Comparison of ENCODE assay signal across 15 cellular contexts in the genomic region with DNA sequence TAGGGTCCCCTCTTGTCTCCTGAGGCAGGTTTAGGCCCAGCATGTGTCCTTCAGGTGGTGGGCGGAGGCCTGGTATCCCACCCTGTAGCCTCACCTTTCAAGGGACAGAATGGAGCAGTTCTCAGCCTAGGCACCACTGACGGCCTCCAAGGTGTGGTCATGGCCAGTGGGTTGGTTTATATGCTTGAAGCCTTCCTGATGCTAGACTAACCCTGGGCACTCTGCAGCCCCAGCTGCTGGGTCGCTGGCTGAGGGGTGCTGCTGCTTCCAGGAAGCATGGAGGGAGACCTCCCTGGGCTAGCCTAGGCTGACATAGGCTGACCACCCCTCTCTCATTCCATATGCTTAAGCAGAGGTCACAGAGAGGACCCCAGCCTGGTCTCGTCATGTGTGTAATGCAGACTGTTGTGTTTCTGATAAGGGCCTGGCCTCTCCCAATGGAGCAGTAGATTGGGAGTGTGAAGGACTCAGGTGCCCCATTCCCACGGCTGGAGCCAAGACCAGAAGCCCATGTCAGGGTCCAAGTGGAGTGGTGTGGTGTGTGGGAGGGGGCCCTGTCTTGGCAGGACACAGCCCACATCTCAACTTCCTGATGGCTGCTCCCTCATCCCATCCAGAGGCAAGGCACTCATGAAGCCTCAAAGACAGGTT.
"Had no signal": no experiment of that assay in that cellular context is flagged by ENCODE, and none has a peak within 500 bp of the region (broad histone marks: within the 10 kb centered on the region; RNA-seq: fewer than 3 reads in every experiment).

No MANE protein-coding gene starts in this region.

- H3K36me3 Mint-ChIP-seq: neural progenitor cell had no signal

- H3K27ac ChIP-seq: hepatocyte, neural progenitor cell, thoracic aorta had no signal

- H3K4me3 Mint-ChIP-seq: naive thymus-derived CD8-positive, alpha-beta T cell; neural progenitor cell; stimulated activated naive B cell treated with anti-CD40 and anti-IgM and Interleukin-4, amounts not matched to agents 10 μg/mL and 1 μg/mL and 100 μg/mL, for 72 hours; stimulated activated naive CD8-positive, alpha-beta T cell treated with anti-CD3 and anti-CD28 coated beads, Interleukin-15, amount 100 ng/mL, for 72 hours had no signal

- H3K4me3 ChIP-seq: hepatocyte, mucosa of descending colon, neural progenitor cell, smooth muscle cell, thoracic aorta had no signal

- ATAC-seq: mucosa of descending colon; naive thymus-derived CD8-positive, alpha-beta T cell; stimulated activated naive B cell treated with anti-CD40 and anti-IgM and Interleukin-4, amounts not matched to agents 10 μg/mL and 1 μg/mL and 100 μg/mL, for 72 hours; stimulated activated naive CD8-positive, alpha-beta T cell treated with anti-CD3 and anti-CD28 coated beads, Interleukin-15, amount 100 ng/mL, for 72 hours had no signal

- H3K36me3 ChIP-seq: neural progenitor cell, thoracic aorta had no signal

- H3K27me3 ChIP-seq: hepatocyte, neural progenitor cell had no signal

- H3K4me1 Mint-ChIP-seq: naive thymus-derived CD8-positive, alpha-beta T cell; neural progenitor cell; stimulated activated naive B cell treated with anti-CD40 and anti-IgM and Interleukin-4, amounts not matched to agents 10 μg/mL and 1 μg/mL and 100 μg/mL, for 72 hours; stimulated activated naive CD8-positive, alpha-beta T cell treated with anti-CD3 and anti-CD28 coated beads, Interleukin-15, amount 100 ng/mL, for 72 hours had no signal

- DNase-seq: dermis blood vessel endothelial cell; foreskin melanocyte; head of caudate nucleus; kidney glomerular epithelial cell; mucosa of descending colon; right cardiac atrium; stimulated activated CD4-positive, alpha-beta T cell treated with anti-CD3 and anti-CD28 coated beads, Interleukin-4, amount 100 ng/mL, for 24 hours; stimulated activated naive B cell treated with anti-CD40 and anti-IgM and Interleukin-4, amounts not matched to agents 10 μg/mL and 1 μg/mL and 100 μg/mL, for 72 hours; stimulated activated naive CD8-positive, alpha-beta T cell treated with anti-CD3 and anti-CD28 coated beads, Interleukin-15, amount 100 ng/mL, for 72 hours; trophoblast cell had no signal

- H3K4me1 ChIP-seq: neural progenitor cell had no signal

- H3K27me3 Mint-ChIP-seq: stimulated activated naive B cell treated with anti-CD40 and anti-IgM and Interleukin-4, amounts not matched to agents 10 μg/mL and 1 μg/mL and 100 μg/mL, for 72 hours; stimulated activated naive CD8-positive, alpha-beta T cell treated with anti-CD3 and anti-CD28 coated beads, Interleukin-15, amount 100 ng/mL, for 72 hours had no signal

- H3K27ac Mint-ChIP-seq: naive thymus-derived CD8-positive, alpha-beta T cell; neural progenitor cell; stimulated activated naive B cell treated with anti-CD40 and anti-IgM and Interleukin-4, amounts not matched to agents 10 μg/mL and 1 μg/mL and 100 μg/mL, for 72 hours had no signal
